19 cellular contexts compared by ENCODE assay signal in the genomic region with DNA sequence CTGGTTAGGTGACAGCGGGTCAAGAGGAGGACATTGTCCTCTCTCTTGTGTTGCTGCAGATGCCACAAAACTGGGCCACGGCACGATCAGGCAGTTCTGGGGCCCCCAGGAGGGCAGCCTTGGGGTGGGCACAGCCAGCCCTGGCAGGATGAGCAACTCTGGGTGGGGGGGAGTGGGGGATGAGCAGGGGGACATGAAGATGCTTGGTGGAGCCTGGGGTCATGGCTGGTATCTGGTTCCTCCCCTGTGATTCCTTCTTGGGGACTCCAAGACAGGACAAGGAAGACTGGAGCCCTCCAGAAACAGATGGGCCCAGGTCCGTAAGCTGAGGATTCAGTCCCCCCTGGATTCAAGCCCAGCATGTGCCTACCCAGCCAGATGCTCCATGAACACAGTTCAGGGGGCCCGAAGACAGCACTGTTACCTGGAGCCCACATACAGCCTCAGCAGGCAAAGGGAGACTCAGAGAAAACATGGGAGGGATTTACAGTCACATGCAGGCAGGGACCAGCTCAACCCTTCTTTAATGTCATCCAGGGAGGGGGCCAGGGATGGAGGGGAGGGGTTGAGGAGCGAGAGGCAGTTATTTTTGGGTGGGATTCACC. TPM values are rescaled to one million over a fixed set of nuclear protein-coding genes. Genes with fewer than 3 reads are reported as not detected.
DNase-seq lines count a peak whose midpoint lies in the region; ATAC-seq lines count a peak whose summit lies in the region.
"Had no signal": no experiment of that assay in that cellular context is flagged by ENCODE, and none has a peak within 500 bp of the region (broad histone marks: within the 10 kb centered on the region; RNA-seq: fewer than 3 reads in every experiment).

No MANE protein-coding gene starts in this region.

- H3K14ac ChIP-seq in neuronal stem cell (ENCODE audit: low read length), result no peak overlapping the region

- H3K23ac ChIP-seq in neuronal stem cell (ENCODE audit: low read depth, low read length, poor library complexity), result no peak overlapping the region

- peak overlapping the region; percentile 51 for H3K18ac ChIP-seq in neuronal stem cell (ENCODE audit: low read length)

- no peak overlapping the region for H4K91ac ChIP-seq in neuronal stem cell (ENCODE audit: low read depth, low read length, poor library complexity)

- H3K36me3 ChIP-seq in H7 (replicated peaks; ENCODE audit: control insufficient read depth, insufficient read depth, low read length) (no peaks in the 10 kb centered on the region), neuronal stem cell (replicated peaks in 1 of 2; ENCODE audit: control insufficient read depth in 2 of 2, insufficient read depth in 2 of 2, low read length in 2 of 2) (no peaks in the 10 kb centered on the region)
- H3K36me3 ChIP-seq: BE2C had no signal

- H4K8ac ChIP-seq in neuronal stem cell (ENCODE audit: low read depth, low read length), result no peak overlapping the region

- H2AK5ac ChIP-seq in neuronal stem cell (ENCODE audit: low read depth, low read length), result peak overlapping the region; percentile 14

- H3K4me2 ChIP-seq in neuronal stem cell (ENCODE audit: insufficient read depth, low read length, poor library complexity, severe bottlenecking), result no peak overlapping the region
- H3K4me2 ChIP-seq: A549 had no signal

- no CpG with 5 or more reads among the region's 6 CpGs for WGBS in neuronal stem cell (ENCODE audit: extremely low coverage in 2 of 2, insufficient read length in 2 of 2, insufficient replicate concordance in 1 of 2), 2 donors

- H3K9me3 ChIP-seq in neuronal stem cell (replicated peaks in 1 of 2; ENCODE audit: control insufficient read depth in 2 of 2, insufficient read depth in 1 of 2, low read depth in 1 of 2, low read length in 2 of 2), result no peaks in the 10 kb centered on the region
- H3K9me3 ChIP-seq: A549, BE2C had no signal

- no peak overlapping the region for H3K9ac ChIP-seq in neuronal stem cell (ENCODE audit: low read depth, low read length, poor library complexity)

- no peak overlapping the region for H3K27ac ChIP-seq in neuronal stem cell (replicated peaks; ENCODE audit: low read length)
- H3K27ac ChIP-seq: A549, C4-2B had no signal

- no peak overlapping the region for H2BK12ac ChIP-seq in neuronal stem cell (ENCODE audit: low read length)

- no peaks in the 10 kb centered on the region for H3K79me1 ChIP-seq in neuronal stem cell (ENCODE audit: low read depth, low read length)

- H3K4ac ChIP-seq in neuronal stem cell (ENCODE audit: low read length), result no peak overlapping the region

- H3K4me1 ChIP-seq in neuronal stem cell (ENCODE audit: control insufficient read depth in 2 of 2, insufficient read depth in 1 of 2, low read depth in 1 of 2, low read length in 2 of 2), result peaks cover 0 to 12% of the 10 kb centered on the region in 2 donors
- H3K4me1 ChIP-seq: BE2C had no signal

- H2BK5ac ChIP-seq in neuronal stem cell (ENCODE audit: low read length), result no peak overlapping the region

- H2AFZ ChIP-seq in neuronal stem cell (ENCODE audit: low read length), result no peak overlapping the region

- DNase-seq in H7 (peak; percentile 11), NCI-H1694 treated with DMSO at 0.1 percent for 48 hours (lab: John Stamatoyannopoulos, UW) (peak; percentile 33), left lobe of liver (ENCODE audit: low spot score) (peak; percentile 50), neuronal stem cell (ENCODE audit: low spot score) (no peak), NCI-H510A treated with DMSO at 0.1 percent for 48 hours (lab: John Stamatoyannopoulos, UW) (no peak), ecto neural progenitor cell (ENCODE audit: low spot score) (no peak)
- DNase-seq: BE2C; CD8-positive, alpha-beta T cell; COR-L47; DMS53; GF-D8; KG1 had no signal

- no peaks in the 10 kb centered on the region for H3K27me3 ChIP-seq in H7 (ENCODE audit: control insufficient read depth, insufficient read depth, low read length)
- H3K27me3 ChIP-seq in neuronal stem cell (ENCODE audit: control insufficient read depth in 3 of 3, insufficient read depth in 3 of 3, low read depth in 1 of 3, low read length in 3 of 3), result no peaks in the 10 kb centered on the region

- ATAC-seq in left lobe of liver (peak; percentile 0), GM21381 (IDR thresholded peaks at IDR 0.05; ENCODE audit: unreplicated experiment) (no peak)
- ATAC-seq: A549; CD8-positive, alpha-beta T cell; HCT116 had no signal

- H2BK120ac ChIP-seq in neuronal stem cell (ENCODE audit: low read depth, low read length), result no peak overlapping the region

- no peak overlapping the region for H2BK15ac ChIP-seq in neuronal stem cell (ENCODE audit: low read length)

- no peak overlapping the region for H3K4me3 ChIP-seq in H7 (ENCODE audit: insufficient read depth, low read depth, low read length)
- no peak overlapping the region for H3K4me3 ChIP-seq in neuronal stem cell (ENCODE audit: low read length in 2 of 2)
- H3K4me3 ChIP-seq: A549 had no signal

RNA-seq across cellular contexts. Expression of gene SERPINA1, which starts 10.4 kb away (rescaled TPM):
- total RNA-seq in H7 (2014; rRNA removed; shearing (Covaris generic)), result 0.18 TPM in 1 of 2 replicates, not detected in the other
- total RNA-seq in left lobe of liver, result 17,840 TPM
- polyA plus RNA-seq in neuronal stem cell (2013, experiment 1 of 2), result not detected
- polyA plus RNA-seq in neuronal stem cell (2013, experiment 2 of 2), result 0.03 TPM

RNA-seq across cellular contexts. Expression of gene SERPINA2, which starts 11.5 kb away (rescaled TPM):
- total RNA-seq in H7 (2014; rRNA removed; shearing (Covaris generic)), result not detected in 2 replicates
- total RNA-seq in left lobe of liver, result not detected
- polyA plus RNA-seq in neuronal stem cell (2013, experiment 1 of 2), result not detected
- not detected for polyA plus RNA-seq in neuronal stem cell (2013, experiment 2 of 2)
- total RNA-seq: CD8-positive, alpha-beta T cell; H4 had no signal
- polyA plus RNA-seq: A549, AG04450, IgD-negative memory B cell had no signal

RNA-seq across cellular contexts. Expression of gene SERPINA6, which starts 54.8 kb away (rescaled TPM):
- not detected in 2 replicates for total RNA-seq in H7 (2014; rRNA removed; shearing (Covaris generic))
- 155 TPM for total RNA-seq in left lobe of liver
- polyA plus RNA-seq in neuronal stem cell (2013, experiment 1 of 2), result not detected
- not detected for polyA plus RNA-seq in neuronal stem cell (2013, experiment 2 of 2)
- total RNA-seq: CD8-positive, alpha-beta T cell had no signal
- polyA plus RNA-seq: AG04450, IgD-negative memory B cell had no signal

Comparison
In these comparisons a context has a peak if more than half of its experiments do, and no peak if none do; other contexts are left out.
1. DNase-seq: peak in H7 (single experiment), NCI-H1694 treated with DMSO at 0.1 percent for 48 hours (single experiment) and left lobe of liver (single experiment); none in neuronal stem cell (single experiment), NCI-H510A treated with DMSO at 0.1 percent for 48 hours (single experiment) and ecto neural progenitor cell (single experiment).
2. RNA of gene SERPINA1, which starts 10.4 kb away (total RNA-seq): 17,840 TPM in left lobe of liver (single experiment); 0.18 TPM in H7; every median in the first group is over 1,000 times any median in the second.
3. RNA of gene SERPINA6, which starts 54.8 kb away (total RNA-seq): 155 TPM in left lobe of liver (single experiment); not detected in H7; every median in the first group is over 100 times any median in the second.